1 cellular context compared by ENCODE assay signal in the genomic region with DNA sequence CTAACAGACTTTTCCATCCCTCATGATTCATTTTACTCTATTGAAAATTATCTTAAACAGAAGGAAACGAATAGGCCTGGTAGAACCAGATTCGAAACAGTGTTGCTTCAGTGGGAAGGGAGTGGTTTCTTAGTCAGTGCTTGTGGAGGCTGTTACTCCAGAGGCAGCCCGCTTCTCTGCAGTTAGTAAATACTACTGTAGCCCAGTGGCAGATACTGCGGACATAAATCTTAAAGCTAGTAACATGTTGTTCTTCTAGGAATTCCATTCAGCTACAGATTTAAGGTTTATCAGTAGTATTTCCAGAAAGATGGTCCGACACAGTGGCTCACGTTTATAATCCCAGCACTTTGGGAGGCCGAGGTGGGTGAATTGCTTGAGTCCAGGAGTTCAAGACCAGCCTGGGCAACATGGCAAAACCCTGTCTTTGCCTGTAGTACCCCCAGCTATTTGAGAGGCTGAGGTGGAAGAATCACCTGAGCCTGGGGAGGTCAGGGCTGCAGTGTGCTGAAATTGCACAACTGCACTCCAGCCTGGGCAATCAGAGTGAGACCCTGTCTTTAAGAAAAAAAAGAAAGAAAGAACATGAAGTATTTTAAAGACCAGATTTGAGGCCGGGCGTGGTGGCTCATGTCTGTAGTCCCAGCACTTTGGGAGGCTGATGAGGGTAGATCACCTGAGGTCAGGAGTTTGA.
TF ChIP-seq lines count a peak whose summit lies in the region.

No MANE protein-coding gene starts in this region.

TF ChIP-seq in HepG2, 621 proteins besides CTCF, POLR2A, EP300 and RAD21:
- TF ChIP-seq MYC (CRISPR knock-in tag; IDR thresholded peaks at IDR 0.05; ENCODE audit: borderline replicate concordance) (no peak), CEBPB (IDR thresholded peaks at IDR 0.05; ENCODE audit: borderline replicate concordance, low read depth, low read length) (peak; percentile 52; the same call in 1 of the 2 replicates), ZNF720 (CRISPR knock-in tag; IDR thresholded peaks at IDR 0.05) (no peak), SRY (CRISPR knock-in tag; IDR thresholded peaks at IDR 0.05) (no peak), ZFP37 (CRISPR knock-in tag; IDR thresholded peaks at IDR 0.05; ENCODE audit: borderline replicate concordance) (no peak), ZC3H13 (CRISPR knock-in tag; IDR thresholded peaks at IDR 0.05) (no peak), MIER2 (CRISPR knock-in tag; IDR thresholded peaks at IDR 0.05) (no peak), SMAD1 (CRISPR knock-in tag; IDR thresholded peaks at IDR 0.05; ENCODE audit: borderline replicate concordance, low read depth) (no peak), HHEX (CRISPR knock-in tag; IDR thresholded peaks at IDR 0.05) (no peak), XBP1 (CRISPR knock-in tag; IDR thresholded peaks at IDR 0.05) (no peak), GLI4 (CRISPR knock-in tag; IDR thresholded peaks at IDR 0.05; ENCODE audit: borderline replicate concordance) (no peak), RNF2 (conservative IDR thresholded peaks at IDR 0.05; ENCODE audit: low read depth) (no peak), HNF4G (IDR thresholded peaks at IDR 0.05; ENCODE audit: borderline replicate concordance, low read depth, low read length) (no peak), HNF4G (CRISPR knock-in tag; IDR thresholded peaks at IDR 0.05; ENCODE audit: borderline replicate concordance, low read depth) (no peak), ZFY (CRISPR knock-in tag; IDR thresholded peaks at IDR 0.05) (no peak), ZNF777 (CRISPR knock-in tag; IDR thresholded peaks at IDR 0.05) (no peak), CEBPG (CRISPR knock-in tag; IDR thresholded peaks at IDR 0.05) (peak; percentile 73), ZNF296 (CRISPR knock-in tag; conservative IDR thresholded peaks at IDR 0.05) (no peak)
- TF ChIP-seq, protein P1, sequence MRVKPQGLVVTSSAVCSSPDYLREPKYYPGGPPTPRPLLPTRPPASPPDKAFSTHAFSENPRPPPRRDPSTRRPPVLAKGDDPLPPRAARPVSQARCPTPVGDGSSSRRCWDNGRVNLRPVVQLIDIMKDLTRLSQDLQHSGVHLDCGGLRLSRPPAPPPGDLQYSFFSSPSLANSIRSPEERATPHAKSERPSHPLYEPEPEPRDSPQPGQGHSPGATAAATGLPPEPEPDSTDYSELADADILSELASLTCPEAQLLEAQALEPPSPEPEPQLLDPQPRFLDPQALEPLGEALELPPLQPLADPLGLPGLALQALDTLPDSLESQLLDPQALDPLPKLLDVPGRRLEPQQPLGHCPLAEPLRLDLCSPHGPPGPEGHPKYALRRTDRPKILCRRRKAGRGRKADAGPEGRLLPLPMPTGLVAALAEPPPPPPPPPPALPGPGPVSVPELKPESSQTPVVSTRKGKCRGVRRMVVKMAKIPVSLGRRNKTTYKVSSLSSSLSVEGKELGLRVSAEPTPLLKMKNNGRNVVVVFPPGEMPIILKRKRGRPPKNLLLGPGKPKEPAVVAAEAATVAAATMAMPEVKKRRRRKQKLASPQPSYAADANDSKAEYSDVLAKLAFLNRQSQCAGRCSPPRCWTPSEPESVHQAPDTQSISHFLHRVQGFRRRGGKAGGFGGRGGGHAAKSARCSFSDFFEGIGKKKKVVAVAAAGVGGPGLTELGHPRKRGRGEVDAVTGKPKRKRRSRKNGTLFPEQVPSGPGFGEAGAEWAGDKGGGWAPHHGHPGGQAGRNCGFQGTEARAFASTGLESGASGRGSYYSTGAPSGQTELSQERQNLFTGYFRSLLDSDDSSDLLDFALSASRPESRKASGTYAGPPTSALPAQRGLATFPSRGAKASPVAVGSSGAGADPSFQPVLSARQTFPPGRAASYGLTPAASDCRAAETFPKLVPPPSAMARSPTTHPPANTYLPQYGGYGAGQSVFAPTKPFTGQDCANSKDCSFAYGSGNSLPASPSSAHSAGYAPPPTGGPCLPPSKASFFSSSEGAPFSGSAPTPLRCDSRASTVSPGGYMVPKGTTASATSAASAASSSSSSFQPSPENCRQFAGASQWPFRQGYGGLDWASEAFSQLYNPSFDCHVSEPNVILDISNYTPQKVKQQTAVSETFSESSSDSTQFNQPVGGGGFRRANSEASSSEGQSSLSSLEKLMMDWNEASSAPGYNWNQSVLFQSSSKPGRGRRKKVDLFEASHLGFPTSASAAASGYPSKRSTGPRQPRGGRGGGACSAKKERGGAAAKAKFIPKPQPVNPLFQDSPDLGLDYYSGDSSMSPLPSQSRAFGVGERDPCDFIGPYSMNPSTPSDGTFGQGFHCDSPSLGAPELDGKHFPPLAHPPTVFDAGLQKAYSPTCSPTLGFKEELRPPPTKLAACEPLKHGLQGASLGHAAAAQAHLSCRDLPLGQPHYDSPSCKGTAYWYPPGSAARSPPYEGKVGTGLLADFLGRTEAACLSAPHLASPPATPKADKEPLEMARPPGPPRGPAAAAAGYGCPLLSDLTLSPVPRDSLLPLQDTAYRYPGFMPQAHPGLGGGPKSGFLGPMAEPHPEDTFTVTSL (CRISPR knock-in tag; IDR thresholded peaks at IDR 0.05; ENCODE audit: borderline replicate concordance), result no peak
- TF ChIP-seq, protein P2, sequence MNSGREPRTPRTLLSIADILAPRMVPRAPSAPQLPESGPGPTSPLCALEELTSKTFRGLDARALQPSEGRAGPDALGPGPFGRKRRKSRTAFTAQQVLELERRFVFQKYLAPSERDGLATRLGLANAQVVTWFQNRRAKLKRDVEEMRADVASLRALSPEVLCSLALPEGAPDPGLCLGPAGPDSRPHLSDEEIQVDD (CRISPR knock-in tag; IDR thresholded peaks at IDR 0.05; ENCODE audit: borderline replicate concordance), result 0 out of 2 replicates have a peak, but pooled peaks have one; percentile 28
- TF ChIP-seq, protein P3, sequence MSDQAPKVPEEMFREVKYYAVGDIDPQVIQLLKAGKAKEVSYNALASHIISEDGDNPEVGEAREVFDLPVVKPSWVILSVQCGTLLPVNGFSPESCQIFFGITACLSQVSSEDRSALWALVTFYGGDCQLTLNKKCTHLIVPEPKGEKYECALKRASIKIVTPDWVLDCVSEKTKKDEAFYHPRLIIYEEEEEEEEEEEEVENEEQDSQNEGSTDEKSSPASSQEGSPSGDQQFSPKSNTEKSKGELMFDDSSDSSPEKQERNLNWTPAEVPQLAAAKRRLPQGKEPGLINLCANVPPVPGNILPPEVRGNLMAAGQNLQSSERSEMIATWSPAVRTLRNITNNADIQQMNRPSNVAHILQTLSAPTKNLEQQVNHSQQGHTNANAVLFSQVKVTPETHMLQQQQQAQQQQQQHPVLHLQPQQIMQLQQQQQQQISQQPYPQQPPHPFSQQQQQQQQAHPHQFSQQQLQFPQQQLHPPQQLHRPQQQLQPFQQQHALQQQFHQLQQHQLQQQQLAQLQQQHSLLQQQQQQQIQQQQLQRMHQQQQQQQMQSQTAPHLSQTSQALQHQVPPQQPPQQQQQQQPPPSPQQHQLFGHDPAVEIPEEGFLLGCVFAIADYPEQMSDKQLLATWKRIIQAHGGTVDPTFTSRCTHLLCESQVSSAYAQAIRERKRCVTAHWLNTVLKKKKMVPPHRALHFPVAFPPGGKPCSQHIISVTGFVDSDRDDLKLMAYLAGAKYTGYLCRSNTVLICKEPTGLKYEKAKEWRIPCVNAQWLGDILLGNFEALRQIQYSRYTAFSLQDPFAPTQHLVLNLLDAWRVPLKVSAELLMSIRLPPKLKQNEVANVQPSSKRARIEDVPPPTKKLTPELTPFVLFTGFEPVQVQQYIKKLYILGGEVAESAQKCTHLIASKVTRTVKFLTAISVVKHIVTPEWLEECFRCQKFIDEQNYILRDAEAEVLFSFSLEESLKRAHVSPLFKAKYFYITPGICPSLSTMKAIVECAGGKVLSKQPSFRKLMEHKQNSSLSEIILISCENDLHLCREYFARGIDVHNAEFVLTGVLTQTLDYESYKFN (CRISPR knock-in tag; conservative IDR thresholded peaks at IDR 0.05), result 0 out of 2 replicates have a peak, but pooled peaks have one; percentile 14
- TF ChIP-seq, protein P4, sequence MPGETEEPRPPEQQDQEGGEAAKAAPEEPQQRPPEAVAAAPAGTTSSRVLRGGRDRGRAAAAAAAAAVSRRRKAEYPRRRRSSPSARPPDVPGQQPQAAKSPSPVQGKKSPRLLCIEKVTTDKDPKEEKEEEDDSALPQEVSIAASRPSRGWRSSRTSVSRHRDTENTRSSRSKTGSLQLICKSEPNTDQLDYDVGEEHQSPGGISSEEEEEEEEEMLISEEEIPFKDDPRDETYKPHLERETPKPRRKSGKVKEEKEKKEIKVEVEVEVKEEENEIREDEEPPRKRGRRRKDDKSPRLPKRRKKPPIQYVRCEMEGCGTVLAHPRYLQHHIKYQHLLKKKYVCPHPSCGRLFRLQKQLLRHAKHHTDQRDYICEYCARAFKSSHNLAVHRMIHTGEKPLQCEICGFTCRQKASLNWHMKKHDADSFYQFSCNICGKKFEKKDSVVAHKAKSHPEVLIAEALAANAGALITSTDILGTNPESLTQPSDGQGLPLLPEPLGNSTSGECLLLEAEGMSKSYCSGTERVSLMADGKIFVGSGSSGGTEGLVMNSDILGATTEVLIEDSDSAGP (CRISPR knock-in tag; IDR thresholded peaks at IDR 0.05; ENCODE audit: borderline replicate concordance), result no peak
- TF ChIP-seq, protein P5, sequence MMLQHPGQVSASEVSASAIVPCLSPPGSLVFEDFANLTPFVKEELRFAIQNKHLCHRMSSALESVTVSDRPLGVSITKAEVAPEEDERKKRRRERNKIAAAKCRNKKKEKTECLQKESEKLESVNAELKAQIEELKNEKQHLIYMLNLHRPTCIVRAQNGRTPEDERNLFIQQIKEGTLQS (CRISPR knock-in tag; IDR thresholded peaks at IDR 0.05), result no peak
- TF ChIP-seq, protein P6, sequence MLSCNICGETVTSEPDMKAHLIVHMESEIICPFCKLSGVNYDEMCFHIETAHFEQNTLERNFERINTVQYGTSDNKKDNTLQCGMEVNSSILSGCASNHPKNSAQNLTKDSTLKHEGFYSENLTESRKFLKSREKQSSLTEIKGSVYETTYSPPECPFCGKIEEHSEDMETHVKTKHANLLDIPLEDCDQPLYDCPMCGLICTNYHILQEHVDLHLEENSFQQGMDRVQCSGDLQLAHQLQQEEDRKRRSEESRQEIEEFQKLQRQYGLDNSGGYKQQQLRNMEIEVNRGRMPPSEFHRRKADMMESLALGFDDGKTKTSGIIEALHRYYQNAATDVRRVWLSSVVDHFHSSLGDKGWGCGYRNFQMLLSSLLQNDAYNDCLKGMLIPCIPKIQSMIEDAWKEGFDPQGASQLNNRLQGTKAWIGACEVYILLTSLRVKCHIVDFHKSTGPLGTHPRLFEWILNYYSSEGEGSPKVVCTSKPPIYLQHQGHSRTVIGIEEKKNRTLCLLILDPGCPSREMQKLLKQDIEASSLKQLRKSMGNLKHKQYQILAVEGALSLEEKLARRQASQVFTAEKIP (CRISPR knock-in tag; IDR thresholded peaks at IDR 0.05; ENCODE audit: borderline replicate concordance), result no peak
- TF ChIP-seq, protein P7, sequence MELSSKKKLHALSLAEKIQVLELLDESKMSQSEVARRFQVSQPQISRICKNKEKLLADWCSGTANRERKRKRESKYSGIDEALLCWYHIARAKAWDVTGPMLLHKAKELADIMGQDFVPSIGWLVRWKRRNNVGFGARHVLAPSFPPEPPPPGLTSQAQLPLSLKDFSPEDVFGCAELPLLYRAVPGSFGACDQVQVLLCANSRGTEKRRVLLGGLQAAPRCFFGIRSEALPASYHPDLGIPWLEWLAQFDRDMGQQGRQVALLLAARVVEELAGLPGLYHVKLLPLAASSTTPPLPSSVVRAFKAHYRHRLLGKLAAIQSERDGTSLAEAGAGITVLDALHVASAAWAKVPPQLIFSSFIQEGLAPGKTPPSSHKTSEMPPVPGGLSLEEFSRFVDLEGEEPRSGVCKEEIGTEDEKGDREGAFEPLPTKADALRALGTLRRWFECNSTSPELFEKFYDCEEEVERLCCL (CRISPR knock-in tag; IDR thresholded peaks at IDR 0.05; ENCODE audit: borderline replicate concordance), result no peak
